Comparison of ENCODE assay signal across 8 cellular contexts in genomic region chrX:131068945-131069719, GRCh38. TPM values are rescaled to one million over a fixed set of nuclear protein-coding genes. Genes with fewer than 3 reads are reported as not detected.
DNase-seq lines count a peak whose midpoint lies in the region; ATAC-seq and TF ChIP-seq lines count a peak whose summit lies in the region.

No MANE protein-coding gene starts in this region.

- 53% methylated on average over 26 of the region's 26 CpGs for WGBS in smooth muscle cell (ENCODE audit: low lambda C conversion rate)

- no peaks in the 10 kb centered on the region for H3K4me1 ChIP-seq in fibroblast of lung (ENCODE audit: control insufficient read depth, extremely low read depth, insufficient read depth, low read length)
- H3K4me1 ChIP-seq in smooth muscle cell (ENCODE audit: low read depth) = no peaks in the 10 kb centered on the region

- DNase-seq in Ammon's horn (ENCODE audit: low spot score) (peak; percentile 40), NCI-H1105 treated with DMSO at 0.1 percent for 48 hours (lab: John Stamatoyannopoulos, UW) (peak; percentile 43), fibroblast of lung (ENCODE audit: low read depth in 2 of 2) (peak; percentile 4 to 34), smooth muscle cell (lab: John Stamatoyannopoulos, UW; ENCODE audit: unreplicated experiment) (peak; percentile 2)

- no peaks in the 10 kb centered on the region for H3F3A ChIP-seq in smooth muscle cell (ENCODE audit: low read depth)

- H3K9me3 ChIP-seq in fibroblast of lung (ENCODE audit: control insufficient read depth, insufficient read depth, low read depth, low read length) (no peaks in the 10 kb centered on the region), smooth muscle cell (replicated peaks; ENCODE audit: low read depth) (no peaks in the 10 kb centered on the region)

- ATAC-seq in GM18873 (IDR thresholded peaks at IDR 0.05; ENCODE audit: low FRiP score, unreplicated experiment) = peak; percentile 68
- ATAC-seq in HG03095 (IDR thresholded peaks at IDR 0.05; ENCODE audit: unreplicated experiment) = no peak
- no peak for ATAC-seq in HG03135 (IDR thresholded peaks at IDR 0.05; ENCODE audit: unreplicated experiment)
- ATAC-seq in GM21737 (IDR thresholded peaks at IDR 0.05; ENCODE audit: unreplicated experiment) = no peak

- H3K4me2 ChIP-seq in fibroblast of lung (ENCODE audit: extremely low read depth, insufficient read depth, low read length) = no peak overlapping the region
- H3K4me2 ChIP-seq in smooth muscle cell = no peak overlapping the region

- H3K4me3 ChIP-seq in fibroblast of lung (replicated peaks in 1 of 4; ENCODE audit: control extremely low read depth in 1 of 4, insufficient read depth in 1 of 4, low read depth in 3 of 4, low read length in 4 of 4) (no peak overlapping the region), smooth muscle cell (no peak overlapping the region)

- peaks cover 2% of the 10 kb centered on the region for H3K27me3 ChIP-seq in fibroblast of lung (ENCODE audit: control insufficient read depth, insufficient read depth, low read length)
- peaks cover 73% of the 10 kb centered on the region for H3K27me3 ChIP-seq in smooth muscle cell (ENCODE audit: low read depth)

- H2AFZ ChIP-seq in fibroblast of lung (ENCODE audit: low read length) = no peak overlapping the region
- no peak overlapping the region for H2AFZ ChIP-seq in smooth muscle cell (ENCODE audit: low read depth)

- TF ChIP-seq CTCF in fibroblast of lung (conservative IDR thresholded peaks at IDR 0.05 in 1 of 2, IDR thresholded peaks at IDR 0.05 in 1 of 2; ENCODE audit: low read depth in 1 of 2, low read length in 2 of 2) = peak; percentile 7 to 54
- peak; percentile 44 for TF ChIP-seq CTCF in smooth muscle cell (IDR thresholded peaks at IDR 0.05; ENCODE audit: borderline replicate concordance, insufficient read depth, poor library complexity, severe bottlenecking)

- H3K9ac ChIP-seq in fibroblast of lung (ENCODE audit: insufficient read depth, low read length) (no peak overlapping the region), smooth muscle cell (ENCODE audit: low read depth) (no peak overlapping the region)

- H3K36me3 ChIP-seq in fibroblast of lung (ENCODE audit: control insufficient read depth, insufficient read depth, low read length) = no peaks in the 10 kb centered on the region
- no peaks in the 10 kb centered on the region for H3K36me3 ChIP-seq in smooth muscle cell (ENCODE audit: low read depth)

- H4K20me1 ChIP-seq in fibroblast of lung (ENCODE audit: control insufficient read depth, extremely low read depth, insufficient read depth, low read length) (no peaks in the 10 kb centered on the region), smooth muscle cell (ENCODE audit: low read depth) (no peaks in the 10 kb centered on the region)

- H3K27ac ChIP-seq in fibroblast of lung (ENCODE audit: insufficient read depth, low read length) = no peak overlapping the region
- no peak overlapping the region for H3K27ac ChIP-seq in smooth muscle cell (ENCODE audit: low read depth)

- H3K79me2 ChIP-seq in fibroblast of lung (ENCODE audit: control insufficient read depth, insufficient read depth, low read length) (no peaks in the 10 kb centered on the region), smooth muscle cell (ENCODE audit: low read depth) (no peaks in the 10 kb centered on the region)

RNA-seq across cellular contexts. Expression of gene ARHGAP36, which starts 11.0 kb away (rescaled TPM):
- total RNA-seq in fibroblast of lung (not detected in 2 replicates), smooth muscle cell (not detected in 2 replicates)
- polyA plus RNA-seq in fibroblast of lung (not detected in 2 replicates), smooth muscle cell (not detected in 2 replicates)
- polyA plus RNA-seq in fibroblast of lung (2012) = not detected in 2 replicates
- not detected in 2 replicates for polyA minus RNA-seq in fibroblast of lung (ENCODE audit: low replicate concordance)
